In the genomic region with DNA sequence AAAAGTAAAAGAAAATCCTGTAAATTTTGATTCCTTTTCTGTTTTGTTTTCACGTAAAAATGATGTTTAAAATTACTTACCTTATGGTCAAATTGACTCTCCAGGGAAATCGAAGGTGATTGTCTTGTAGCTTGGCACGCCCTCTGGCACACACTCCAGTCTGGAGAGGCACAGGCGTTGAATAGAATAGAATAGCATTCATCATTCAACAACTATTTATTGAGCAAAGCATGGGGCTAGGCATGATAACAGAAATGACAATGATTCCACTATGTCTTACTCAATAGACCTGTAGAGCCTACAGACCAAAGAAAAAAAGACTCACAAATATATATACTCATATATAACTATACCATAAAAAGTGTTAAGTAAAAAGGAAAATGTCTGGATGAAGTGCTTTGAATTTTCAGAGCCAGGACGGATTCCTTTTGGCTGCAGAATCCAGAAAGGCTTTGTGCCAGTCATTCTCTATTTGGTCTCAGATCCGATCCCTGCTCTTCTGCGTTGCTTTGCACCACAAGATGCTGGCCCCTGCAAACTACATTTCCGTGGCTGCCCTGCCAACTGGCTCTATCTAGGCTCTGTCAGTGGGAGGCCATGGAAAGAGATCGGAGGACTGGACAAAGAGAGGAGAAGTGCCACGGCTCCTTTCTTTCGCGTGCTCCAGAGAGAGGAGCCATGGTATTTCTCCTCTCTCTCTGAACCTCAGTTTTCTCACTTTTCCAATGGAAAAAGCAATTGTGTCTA, we compare ENCODE assay signal across 16 cellular contexts.
DNase-seq lines count a peak whose midpoint lies in the region; ATAC-seq, FAIRE-seq and TF ChIP-seq lines count a peak whose summit lies in the region.
"Had no signal": no experiment of that assay in that cellular context is flagged by ENCODE, and none has a peak within 500 bp of the region (broad histone marks: within the 10 kb centered on the region; RNA-seq: fewer than 3 reads in every experiment).

No MANE protein-coding gene starts in this region.

- no peak for FAIRE-seq in GM12891 (lab: Jason Lieb, UNC)
- FAIRE-seq: colon had no signal

- intact Hi-C loops in ascending aorta (cut with DNase I) = no loop called here
- intact Hi-C loops in left ventricle myocardium inferior (cut with micrococcal nuclease) = no loop called here

- no peak for ATAC-seq in HG03196 (IDR thresholded peaks at IDR 0.05; ENCODE audit: unreplicated experiment)
- ATAC-seq in HG03139 (IDR thresholded peaks at IDR 0.05; ENCODE audit: unreplicated experiment) = no peak
- ATAC-seq: left lobe of liver had no signal

- H3K27ac ChIP-seq in ascending aorta (peak overlapping the region; percentile 34 to 50), left ventricle myocardium inferior (replicated peaks) (peak overlapping the region; percentile 25)
- H3K27ac ChIP-seq: HL-60 had no signal

- H3K36me3 ChIP-seq in MG63 (no peaks in the 10 kb centered on the region), ascending aorta (no peaks in the 10 kb centered on the region), left ventricle myocardium inferior (no peaks in the 10 kb centered on the region)
- H3K36me3 ChIP-seq: BE2C had no signal

- TF ChIP-seq CTCF in ascending aorta (IDR thresholded peaks at IDR 0.05) (no peak), left ventricle myocardium inferior (IDR thresholded peaks at IDR 0.05; ENCODE audit: borderline replicate concordance) (no peak)

- no peak overlapping the region for H3K4me3 ChIP-seq in MG63
- no peak overlapping the region for H3K4me3 ChIP-seq in ascending aorta
- H3K4me3 ChIP-seq in left ventricle myocardium inferior = no peak overlapping the region

- H3K4me1 ChIP-seq in ascending aorta (peaks cover under 1 to 9% of the 10 kb centered on the region in 2 donors), left ventricle myocardium inferior (peaks cover 16% of the 10 kb centered on the region)
- H3K4me1 ChIP-seq: BE2C had no signal

- H3K9me3 ChIP-seq in MG63 = no peaks in the 10 kb centered on the region
- no peaks in the 10 kb centered on the region for H3K9me3 ChIP-seq in ascending aorta
- H3K9me3 ChIP-seq in left ventricle myocardium inferior (replicated peaks) = no peaks in the 10 kb centered on the region
- H3K9me3 ChIP-seq: BE2C had no signal

- H3K27me3 ChIP-seq in MG63 (no peaks in the 10 kb centered on the region), ascending aorta (no peaks in the 10 kb centered on the region), left ventricle myocardium inferior (ENCODE audit: low read depth) (no peaks in the 10 kb centered on the region)
- H3K27me3 ChIP-seq: BE2C had no signal

- no peak for TF ChIP-seq POLR2A in GM12891 (IDR thresholded peaks at IDR 0.05; ENCODE audit: low read depth, low read length)

- DNase-seq in COLO829 (ENCODE audit: low spot score) (peak; percentile 40), MG63 (peak; percentile 72), ascending aorta (ENCODE audit: low spot score in 2 of 2) (no peak), left ventricle myocardium inferior (peak; percentile 40), DMS114 treated with DMSO at 0.1 percent for 48 hours (lab: John Stamatoyannopoulos, UW; ENCODE audit: unreplicated experiment) (no peak), GM12891 (ENCODE audit: insufficient read length, low spot score) (no peak)
- DNase-seq: activated CD4-positive, alpha-beta T cell treated with anti-CD3 and anti-CD28 coated beads, Interleukin-2, amount 50 U/mL, for 48 hours; activated effector memory CD4-positive, alpha-beta T cell treated with anti-CD3 and anti-CD28 coated beads, Interleukin-2, amount 50 U/mL, for 16 hours; BE2C; MV-4-11; stimulated activated CD4-positive, alpha-beta T cell treated with anti-CD3 and anti-CD28 coated beads, Interleukin-15, amount 100 ng/mL, for 24 hours had no signal

TF ChIP-seq in GM12891, 5 proteins besides CTCF, POLR2A, EP300 and RAD21:
- TF ChIP-seq POLR2AphosphoS5 (IDR thresholded peaks at IDR 0.05; ENCODE audit: low read depth, low read length) (no peak), PAX5 (IDR thresholded peaks at IDR 0.05; ENCODE audit: insufficient read depth, low read length, severe bottlenecking) (no peak)

Comparison
In these comparisons a context has a peak if more than half of its experiments do, and no peak if none do; other contexts are left out.
1. DNase-seq: peak in COLO829 (single experiment), MG63 (single experiment) and left ventricle myocardium inferior (single experiment); none in ascending aorta (0 of 2), DMS114 treated with DMSO at 0.1 percent for 48 hours (single experiment) and GM12891 (single experiment).